Comparison of ENCODE assay signal across 25 cellular contexts in genomic region chr4:68162196-68162595, GRCh38.
"Had no signal": no experiment of that assay in that cellular context is flagged by ENCODE, and none has a peak within 500 bp of the region (broad histone marks: within the 10 kb centered on the region; RNA-seq: fewer than 3 reads in every experiment).

No MANE protein-coding gene starts in this region.

- DNase-seq: activated CD4-positive, alpha-beta memory T cell treated with anti-CD3 and anti-CD28 coated beads, Interleukin-2, amount 10 ng/mL, durations not matched to agents 7 days and 5 days; activated CD4-positive, alpha-beta T cell treated with anti-CD3 and anti-CD28 coated beads for 1 hour; activated CD4-positive, alpha-beta T cell treated with anti-CD3 and anti-CD28 coated beads, Interleukin-2, amount 10 ng/mL, durations not matched to agents 7 days and 5 days; activated CD8-positive, alpha-beta memory T cell treated with anti-CD3 and anti-CD28 coated beads, Interleukin-2, amount 50 U/mL, for 48 hours; activated gamma-delta T cell treated with Interleukin-2 at 50 U/mL for 16 hours; activated naive CD4-positive, alpha-beta T cell treated with anti-CD3 and anti-CD28 coated beads, Interleukin-2, amount 50 U/mL, for 16 hours; activated T-cell treated with anti-CD3 and anti-CD28 coated beads, Interleukin-2, amount 50 U/mL, for 24 hours; amniotic stem cell; foreskin keratinocyte; heart right ventricle; left cardiac atrium; mammary epithelial cell; natural killer cell; occipital lobe; psoas muscle; spleen; stimulated activated naive CD4-positive, alpha-beta T cell; T-helper 17 cell; T1000 had no signal

- FAIRE-seq: bronchial epithelial cell had no signal

- H3K4me3 ChIP-seq: esophagus muscularis mucosa, heart right ventricle, neural progenitor cell, psoas muscle, right atrium auricular region, spleen, tibial nerve had no signal

- ATAC-seq: foreskin keratinocyte, heart right ventricle, left cardiac atrium, natural killer cell, psoas muscle, T-helper 17 cell, WTC11 had no signal
